In genomic region chr4:140188975-140189374, GRCh38 we compare ENCODE assay signal across 12 cellular contexts. TPM values are rescaled to one million over a fixed set of nuclear protein-coding genes. Genes with fewer than 3 reads are reported as not detected.
A peak's percentile ranks its signal among the peaks of the same experiment; 100 is the strongest.
DNase-seq lines count a peak whose midpoint lies in the region; ATAC-seq, FAIRE-seq and TF ChIP-seq lines count a peak whose summit lies in the region.
"Had no signal": no experiment of that assay in that cellular context is flagged by ENCODE, and none has a peak within 500 bp of the region (broad histone marks: within the 10 kb centered on the region; RNA-seq: fewer than 3 reads in every experiment).

No MANE protein-coding gene starts in this region.

- no peak for TF ChIP-seq RAD21 in A549 (conservative IDR thresholded peaks at IDR 0.05 in 1 of 2, IDR thresholded peaks at IDR 0.05 in 1 of 2)

- TF ChIP-seq POLR2A in A549 (IDR thresholded peaks at IDR 0.05; ENCODE audit: low read length): no peak
- no peak for TF ChIP-seq POLR2A in endothelial cell of umbilical vein (IDR thresholded peaks at IDR 0.05; ENCODE audit: low read depth, low read length)

- dilution Hi-C loops in endothelial cell of umbilical vein (cut with MboI; ENCODE audit: extremely low pct_ligation_motif_present, low sequenced_read_pairs): no loop called here

- H3K27ac Mint-ChIP-seq in neural progenitor cell: no peak overlapping the region
- H3K27ac Mint-ChIP-seq: activated T-helper 2 cell treated with anti-CD3 and anti-CD28 coated beads, Interferon-gamma antibody, Interleukin-2, Interleukin-4, amounts not matched to agents 10 μg/mL and 5 μg/mL and 100 μg/mL, durations not matched to agents 14 hours and 24 hours and 36 hours had no signal

- H3K4me1 ChIP-seq in A549 (peaks cover 25% of the 10 kb centered on the region), endothelial cell of umbilical vein (ENCODE audit: control insufficient read depth, extremely low read depth, insufficient read depth, low read length) (peaks cover 18% of the 10 kb centered on the region), lower lobe of right lung (peaks cover 15% of the 10 kb centered on the region), neural progenitor cell (no peaks in the 10 kb centered on the region)

- no peak overlapping the region for H3K27ac ChIP-seq in A549
- H3K27ac ChIP-seq in endothelial cell of umbilical vein (ENCODE audit: insufficient read depth, low read depth, low read length): no peak overlapping the region
- no peak overlapping the region for H3K27ac ChIP-seq in lower lobe of right lung
- no peak overlapping the region for H3K27ac ChIP-seq in neural progenitor cell

- H3K79me2 ChIP-seq in endothelial cell of umbilical vein (ENCODE audit: control insufficient read depth, insufficient read depth, low read length): no peaks in the 10 kb centered on the region
- H3K79me2 ChIP-seq in neural progenitor cell (ENCODE audit: low read depth): no peaks in the 10 kb centered on the region

- H3K9ac ChIP-seq in endothelial cell of umbilical vein (replicated peaks; ENCODE audit: extremely low read depth, insufficient read depth, low read length) (no peak overlapping the region), neural progenitor cell (no peak overlapping the region)

- H3K27me3 ChIP-seq in endothelial cell of umbilical vein (ENCODE audit: control insufficient read depth in 2 of 2, insufficient read depth in 2 of 2, low read length in 2 of 2) (no peaks in the 10 kb centered on the region), lower lobe of right lung (ENCODE audit: low read depth) (no peaks in the 10 kb centered on the region), neural progenitor cell (no peaks in the 10 kb centered on the region)

- H4K20me1 ChIP-seq in endothelial cell of umbilical vein (replicated peaks; ENCODE audit: control insufficient read depth, extremely low read depth, insufficient read depth, low read length): no peaks in the 10 kb centered on the region
- no peaks in the 10 kb centered on the region for H4K20me1 ChIP-seq in neural progenitor cell (ENCODE audit: low read depth)

- no TSS peak for BruUV-seq in endothelial cell of umbilical vein (replicated peaks; lab: Mats Ljungman, UMichigan)

- no peaks in the 10 kb centered on the region for H3K9me3 Mint-ChIP-seq in neural progenitor cell
- H3K9me3 Mint-ChIP-seq: activated T-helper 2 cell treated with anti-CD3 and anti-CD28 coated beads, Interferon-gamma antibody, Interleukin-2, Interleukin-4, amounts not matched to agents 10 μg/mL and 5 μg/mL and 100 μg/mL, durations not matched to agents 14 hours and 24 hours and 36 hours had no signal

- H3K4me2 ChIP-seq in A549 (no peak overlapping the region), endothelial cell of umbilical vein (ENCODE audit: insufficient read depth, low read length) (no peak overlapping the region), neural progenitor cell (no peak overlapping the region)

- H3K36me3 Mint-ChIP-seq in neural progenitor cell: no peaks in the 10 kb centered on the region

- TF ChIP-seq CTCF in A549 (IDR thresholded peaks at IDR 0.05) (no peak), endothelial cell of umbilical vein (IDR thresholded peaks at IDR 0.05; ENCODE audit: extremely low read depth in 1 of 2, insufficient read depth in 1 of 2, low read depth in 1 of 2, low read length in 2 of 2) (no peak), lower lobe of right lung (IDR thresholded peaks at IDR 0.05) (no peak), neural progenitor cell (IDR thresholded peaks at IDR 0.05) (no peak)

- H3K9me3 ChIP-seq in A549: no peaks in the 10 kb centered on the region
- no peaks in the 10 kb centered on the region for H3K9me3 ChIP-seq in endothelial cell of umbilical vein (replicated peaks; ENCODE audit: control insufficient read depth, insufficient read depth, low read length)
- no peaks in the 10 kb centered on the region for H3K9me3 ChIP-seq in lower lobe of right lung
- H3K9me3 ChIP-seq in neural progenitor cell (ENCODE audit: low read depth): no peaks in the 10 kb centered on the region

- WGBS in A549 (ENCODE audit: missing lambda C conversion rate): 73% methylated on average over 2 of the region's 2 CpGs

- POLR2A ChIA-PET in A549 (lab: Yijun Ruan, JAX) (no interaction called here), endothelial cell of umbilical vein (lab: Charles Lee) (no interaction called here)

- H3K27me3 Mint-ChIP-seq in neural progenitor cell (ENCODE audit: insufficient read depth, low read depth): no peaks in the 10 kb centered on the region

- no peaks in the 10 kb centered on the region for H3K36me3 ChIP-seq in endothelial cell of umbilical vein (ENCODE audit: control insufficient read depth in 2 of 2, extremely low read depth in 1 of 2, insufficient read depth in 2 of 2, low read length in 2 of 2)
- H3K36me3 ChIP-seq in lower lobe of right lung: no peaks in the 10 kb centered on the region
- no peaks in the 10 kb centered on the region for H3K36me3 ChIP-seq in neural progenitor cell

- no peak for ATAC-seq in A549
- ATAC-seq in lower lobe of right lung: peak; percentile 70 to 75

- H3K9me1 ChIP-seq in endothelial cell of umbilical vein (replicated peaks; ENCODE audit: control insufficient read depth, extremely low read depth, insufficient read depth, low read length): no peaks in the 10 kb centered on the region

- intact Hi-C loops in endothelial cell of umbilical vein (cut with micrococcal nuclease) (loop anchor here (2.0 kb wide), 1 partner anchor 48 kb away; no protein-coding TSS in a partner anchor), lower lobe of right lung (cut with DNase I) (no loop called here)

- no peak overlapping the region for H3K4me3 Mint-ChIP-seq in neural progenitor cell

- CTCF ChIA-PET in A549 (lab: Yijun Ruan, JAX) (no interaction called here), endothelial cell of umbilical vein (lab: Charles Lee) (no interaction called here)

- FAIRE-seq in A549 (lab: Jason Lieb, UNC): no peak
- peak; percentile 78 for FAIRE-seq in endothelial cell of umbilical vein (lab: Jason Lieb, UNC)

- H2AFZ ChIP-seq in endothelial cell of umbilical vein (ENCODE audit: low read depth, low read length) (no peak overlapping the region), neural progenitor cell (replicated peaks) (no peak overlapping the region)

- no peak for TF ChIP-seq EP300 in A549 (IDR thresholded peaks at IDR 0.05)

- no peaks in the 10 kb centered on the region for H3K4me1 Mint-ChIP-seq in neural progenitor cell

- no peaks in the 10 kb centered on the region for H3F3A ChIP-seq in neural progenitor cell (ENCODE audit: low read depth)

- no peak overlapping the region for H3K4me3 ChIP-seq in A549
- no peak overlapping the region for H3K4me3 ChIP-seq in endothelial cell of umbilical vein (replicated peaks in 1 of 3; ENCODE audit: insufficient read depth in 1 of 3, low read depth in 1 of 3, low read length in 3 of 3)
- H3K4me3 ChIP-seq in lower lobe of right lung: no peak overlapping the region
- no peak overlapping the region for H3K4me3 ChIP-seq in neural progenitor cell

- DNase-seq in A549 (ENCODE audit: low read depth in 1 of 2, low spot score in 1 of 2): no peak
- DNase-seq in LHCN-M2 (ENCODE audit: low read depth): peak; percentile 10
- DNase-seq in endothelial cell of umbilical vein (ENCODE audit: low read depth, low spot score): peak; percentile 82
- peak; percentile 49 for DNase-seq in lower lobe of right lung
- DNase-seq in T1000 (lab: John Stamatoyannopoulos, UW): no peak
- no peak for DNase-seq in T-helper 1 cell
- DNase-seq in neural progenitor cell (ENCODE audit: low spot score): no peak
- no peak for DNase-seq in DMS79 (lab: John Stamatoyannopoulos, UW)
- DNase-seq: AML-193, cortex of kidney, NCI-H526 had no signal

TF ChIP-seq in A549, 52 proteins besides CTCF, POLR2A, EP300 and RAD21:
- TF ChIP-seq RCOR1 (IDR thresholded peaks at IDR 0.05; ENCODE audit: low read depth, low read length): no peak
- TF ChIP-seq CEBPB (IDR thresholded peaks at IDR 0.05): peak; percentile 8 to 59; a peak in 2 of 4 replicates
- no peak for TF ChIP-seq EHF (CRISPR knock-in tag; IDR thresholded peaks at IDR 0.05)
- no peak for TF ChIP-seq FOSL2 (IDR thresholded peaks at IDR 0.05)
- TF ChIP-seq FOSL2 (CRISPR knock-in tag; IDR thresholded peaks at IDR 0.05): 0 out of 2 replicates have a peak, but pooled peaks have one; percentile 7

TF ChIP-seq in endothelial cell of umbilical vein, 7 proteins besides CTCF, POLR2A, EP300 and RAD21:
- peak; percentile 84 for TF ChIP-seq FOS (IDR thresholded peaks at IDR 0.05; ENCODE audit: borderline replicate concordance, insufficient read depth, low read length)
- TF ChIP-seq POLR2AphosphoS5 (IDR thresholded peaks at IDR 0.05; ENCODE audit: insufficient read depth, low read depth, low read length): no peak
- TF ChIP-seq EZH2 (IDR thresholded peaks at IDR 0.05; ENCODE audit: borderline replicate concordance, low read depth, low read length, severe bottlenecking): no peak
- TF ChIP-seq GATA2 (IDR thresholded peaks at IDR 0.05; ENCODE audit: insufficient read depth, insufficient read length, low read depth, low read length): no peak
- TF ChIP-seq JUN (IDR thresholded peaks at IDR 0.05; ENCODE audit: borderline replicate concordance, insufficient read depth, insufficient read length, low read depth): peak; percentile 88
- TF ChIP-seq MYC (IDR thresholded peaks at IDR 0.05; ENCODE audit: low read depth, low read length): no peak

RNA-seq across cellular contexts. Expression of gene MAML3, which starts 35.0 kb away (rescaled TPM):
- polyA plus RNA-seq in A549 (2011; rRNA removed) (18.1 and 22.2 TPM in 2 replicates), A549 (2017; fragmentation: RNase III; extraction: RNeasy Plus Mini Kit Qiagen cat#74134 plus additional on column Dnase treatment) (7.3 to 9.1 TPM (median 9.0 TPM) in 3 replicates), endothelial cell of umbilical vein (13.1 and 14.0 TPM in 2 replicates)
- 8.0 and 11.1 TPM in 2 replicates for polyA plus RNA-seq in A549 (2012; cell fraction: cytosol; rRNA removed)
- 9.0 and 9.3 TPM in 2 replicates for polyA plus RNA-seq in A549 (2012; cell fraction: nucleus; rRNA removed)
- 38.5 and 44.5 TPM in 2 replicates for polyA minus RNA-seq in A549 (2011; rRNA and poly(A)+ RNA removed)
- total RNA-seq in LHCN-M2 (2014; rRNA removed) (0.06 and 0.19 TPM in 2 replicates), endothelial cell of umbilical vein (20.1 and 20.3 TPM in 2 replicates), lower lobe of right lung (12.5 TPM), neural progenitor cell (ENCODE audit: low replicate concordance) (13.5 and 14.4 TPM in 2 replicates)
- 0.17 TPM for polyA plus RNA-seq in LHCN-M2 (2012)
- polyA plus RNA-seq in endothelial cell of umbilical vein (2011; cell fraction: cytosol; rRNA removed): 11.6 TPM in 2 replicates
- 21.1 and 27.4 TPM in 2 replicates for polyA plus RNA-seq in endothelial cell of umbilical vein (2011; cell fraction: nucleus; rRNA removed)
- 8.1 and 10.2 TPM in 2 replicates for polyA plus RNA-seq in endothelial cell of umbilical vein (2012)
- 24.5 and 26.5 TPM in 2 replicates for polyA minus RNA-seq in endothelial cell of umbilical vein
- 1.1 TPM for polyA minus RNA-seq in endothelial cell of umbilical vein (2011; cell fraction: cytosol; rRNA and poly(A)+ RNA removed)
- polyA minus RNA-seq in endothelial cell of umbilical vein (2011; cell fraction: nucleus; rRNA and poly(A)+ RNA removed): 55.7 and 61.8 TPM in 2 replicates

Comparison
In these comparisons a context has a peak if more than half of its experiments do, and no peak if none do; other contexts are left out.
1. ATAC-seq: peak in lower lobe of right lung (2 of 2); none in A549 (0 of 2).
2. DNase-seq: peak in LHCN-M2 (single experiment), endothelial cell of umbilical vein (single experiment) and lower lobe of right lung (single experiment); none in A549 (0 of 2), T1000 (single experiment), T-helper 1 cell (0 of 5), neural progenitor cell (single experiment) and DMS79 (single experiment).
3. RNA of gene MAML3, which starts 35.0 kb away (total RNA-seq): 20.1 to 20.3 TPM in endothelial cell of umbilical vein, 13.5 to 14.4 TPM in neural progenitor cell and 12.5 TPM in lower lobe of right lung (single experiment); 0.06 to 0.19 TPM in LHCN-M2; every median in the first group is over 10 times any median in the second.